ENCODE assay signal across 1 cellular context in the genomic region with DNA sequence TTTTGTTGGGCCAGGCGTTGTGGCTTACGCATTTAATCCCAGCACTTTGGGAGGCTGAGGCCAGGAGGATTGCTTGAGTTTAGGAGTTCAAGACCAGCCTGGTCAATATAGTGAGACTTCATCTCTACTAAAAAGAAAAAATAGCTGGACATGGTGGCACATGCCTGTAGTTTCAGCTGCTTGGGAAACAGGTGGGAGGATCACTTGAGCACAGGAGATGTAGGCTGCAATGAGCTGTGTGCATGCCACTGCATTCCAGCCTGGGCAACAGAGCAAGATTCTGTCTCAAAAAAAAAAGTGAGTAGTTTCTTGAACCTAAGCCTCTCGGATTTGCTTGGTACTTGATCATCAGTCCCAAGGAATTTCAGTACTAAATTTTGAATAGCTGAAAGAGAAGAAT.
TF ChIP-seq lines count a peak whose summit lies in the region.

No MANE protein-coding gene starts in this region.

TF ChIP-seq in HepG2, 621 proteins besides CTCF, POLR2A, EP300 and RAD21:
- no peak for TF ChIP-seq ESRRA (CRISPR knock-in tag; IDR thresholded peaks at IDR 0.05; ENCODE audit: low read depth)
- TF ChIP-seq, protein P1, sequence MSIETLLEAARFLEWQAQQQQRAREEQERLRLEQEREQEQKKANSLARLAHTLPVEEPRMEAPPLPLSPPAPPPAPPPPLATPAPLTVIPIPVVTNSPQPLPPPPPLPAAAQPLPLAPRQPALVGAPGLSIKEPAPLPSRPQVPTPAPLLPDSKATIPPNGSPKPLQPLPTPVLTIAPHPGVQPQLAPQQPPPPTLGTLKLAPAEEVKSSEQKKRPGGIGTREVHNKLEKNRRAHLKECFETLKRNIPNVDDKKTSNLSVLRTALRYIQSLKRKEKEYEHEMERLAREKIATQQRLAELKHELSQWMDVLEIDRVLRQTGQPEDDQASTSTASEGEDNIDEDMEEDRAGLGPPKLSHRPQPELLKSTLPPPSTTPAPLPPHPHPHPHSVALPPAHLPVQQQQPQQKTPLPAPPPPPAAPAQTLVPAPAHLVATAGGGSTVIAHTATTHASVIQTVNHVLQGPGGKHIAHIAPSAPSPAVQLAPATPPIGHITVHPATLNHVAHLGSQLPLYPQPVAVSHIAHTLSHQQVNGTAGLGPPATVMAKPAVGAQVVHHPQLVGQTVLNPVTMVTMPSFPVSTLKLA (IDR thresholded peaks at IDR 0.05): peak; percentile 26; the same call in 1 of the 2 replicates
- no peak for TF ChIP-seq ZNF605 (CRISPR knock-in tag; IDR thresholded peaks at IDR 0.05)
TF ChIP-seq in HepG2: peak in this region for 1.
